Comparison of ENCODE assay signal across 8 cellular contexts in genomic region chr17:82231312-82231561, GRCh38. TPM values are rescaled to one million over a fixed set of nuclear protein-coding genes. Genes with fewer than 3 reads are reported as not detected.
A peak's percentile ranks its signal among the peaks of the same experiment; 100 is the strongest.
DNase-seq lines count a peak whose midpoint lies in the region; ATAC-seq and TF ChIP-seq lines count a peak whose summit lies in the region.

No MANE protein-coding gene starts in this region.

- ATAC-seq in Panc1 = peak; percentile 14; the same call in 1 of the 2 replicates
- no peak for ATAC-seq in HG03469 (IDR thresholded peaks at IDR 0.05; ENCODE audit: unreplicated experiment)
- no peak for ATAC-seq in HG02938 (IDR thresholded peaks at IDR 0.05; ENCODE audit: unreplicated experiment)

- in situ Hi-C loops in Panc1 (cut with HindIII; ENCODE audit: low pct_unique_long_range_greater_than_20kb, low sequenced_read_pairs) = no loop called here

- H3K27ac ChIP-seq in Panc1 (ENCODE audit: low read length) (peak overlapping the region; percentile 94), rectal smooth muscle tissue (ENCODE audit: low read depth, low read length) (peak overlapping the region; percentile 79)

- TF ChIP-seq CTCF in Panc1 (IDR thresholded peaks at IDR 0.05) (no peak), foreskin fibroblast (IDR thresholded peaks at IDR 0.05; ENCODE audit: low read depth, low read length) (no peak)

- peak overlapping the region; percentile 21 for H3K9ac ChIP-seq in rectal smooth muscle tissue (ENCODE audit: low read length)

- BruUV-seq in Panc1 (replicated peaks; lab: Mats Ljungman, UMichigan) = no TSS peak

- DNase-seq in Panc1 (ENCODE audit: low read depth, low spot score) (no peak), foreskin fibroblast (no peak), NCI-H146 (lab: John Stamatoyannopoulos, UW) (no peak), ecto neural progenitor cell (ENCODE audit: low spot score) (no peak)

- CTCF ChIA-PET in Panc1 (lab: Charles Lee) = no interaction called here

- H3K9me3 ChIP-seq in Panc1 (ENCODE audit: control insufficient read depth, insufficient read depth, low read depth, low read length) = no peaks in the 10 kb centered on the region

- H3K4me1 ChIP-seq in Panc1 (ENCODE audit: control insufficient read depth, insufficient read depth, low read length) (peaks cover 52% of the 10 kb centered on the region), rectal smooth muscle tissue (ENCODE audit: control insufficient read depth, insufficient read depth, low read length) (peaks cover 13% of the 10 kb centered on the region)

- H3K27me3 ChIP-seq in Panc1 (ENCODE audit: control insufficient read depth, insufficient read depth, low read length) = no peaks in the 10 kb centered on the region
- no peaks in the 10 kb centered on the region for H3K27me3 ChIP-seq in rectal smooth muscle tissue (ENCODE audit: control insufficient read depth, insufficient read depth, low read length)

- intact Hi-C loops in Panc1 (cut with micrococcal nuclease; ENCODE audit: unreplicated experiment) = loop anchor here (10.0 kb wide), 1 partner anchor 126 kb away; no protein-coding TSS in a partner anchor

- POLR2A ChIA-PET in Panc1 (lab: Charles Lee) = no interaction called here

- peaks cover 15% of the 10 kb centered on the region for H3K36me3 ChIP-seq in Panc1 (ENCODE audit: control insufficient read depth, insufficient read depth, low read length)
- H3K36me3 ChIP-seq in rectal smooth muscle tissue (ENCODE audit: control insufficient read depth, insufficient read depth, low read length) = no peaks in the 10 kb centered on the region

- H3K4me3 ChIP-seq in GM08714 (ENCODE audit: low read length) (peak overlapping the region; percentile 34; the same call in 1 of the 2 replicates), Panc1 (ENCODE audit: low read depth in 2 of 2, low read length in 2 of 2) (peak overlapping the region; percentile 72 to 97), foreskin fibroblast (ENCODE audit: low read depth in 1 of 2, low read length in 2 of 2) (peak overlapping the region; percentile 76 to 78), rectal smooth muscle tissue (ENCODE audit: low read length) (peak overlapping the region; percentile 67)

RNA-seq across cellular contexts. Expression of gene SLC16A3, which starts 2.4 kb away (rescaled TPM):
- total RNA-seq in Panc1 (2021; ENCODE audit: unreplicated experiment) = 581 TPM
- 1,387 TPM for polyA plus RNA-seq in Panc1 (2012; ENCODE audit: insufficient read length)

RNA-seq across cellular contexts. Expression of gene CCDC57, which starts 18.6 kb away (rescaled TPM):
- total RNA-seq in Panc1 (2021; ENCODE audit: unreplicated experiment) = 63.6 TPM
- polyA plus RNA-seq in Panc1 (2012; ENCODE audit: insufficient read length) = 59.2 TPM

RNA-seq across cellular contexts. Expression of gene CSNK1D, which starts 42.3 kb away (rescaled TPM):
- total RNA-seq in Panc1 (2021; ENCODE audit: unreplicated experiment) = 234 TPM
- polyA plus RNA-seq in Panc1 (2012; ENCODE audit: insufficient read length) = 316 TPM

Comparison
In these comparisons a context has a peak if more than half of its experiments do, and no peak if none do; other contexts are left out.
1. H3K4me3 ChIP-seq: peak in every context shown above with its lines; median percentile 84 in Panc1; 77 in foreskin fibroblast; 67 in rectal smooth muscle tissue; 34 in GM08714.